12 cellular contexts compared by ENCODE assay signal in genomic region chr20:32368930-32369329, GRCh38. TPM values are rescaled to one million over a fixed set of nuclear protein-coding genes. Genes with fewer than 3 reads are reported as not detected.
DNase-seq lines count a peak whose midpoint lies in the region; ATAC-seq lines count a peak whose summit lies in the region.
"Had no signal": no experiment of that assay in that cellular context is flagged by ENCODE, and none has a peak within 500 bp of the region (broad histone marks: within the 10 kb centered on the region; RNA-seq: fewer than 3 reads in every experiment).

No MANE protein-coding gene starts in this region.

- H3K36me3 Mint-ChIP-seq in activated naive CD8-positive, alpha-beta T cell treated with anti-CD3 and anti-CD28 coated beads for 36 hours: peaks cover 18% of the 10 kb centered on the region
- no peaks in the 10 kb centered on the region for H3K36me3 Mint-ChIP-seq in naive B cell
- peaks cover 32% of the 10 kb centered on the region for H3K36me3 Mint-ChIP-seq in T-helper 2 cell treated with Interferon-gamma antibody and Interleukin-4, amounts not matched to agents 5 μg/mL and 100 μg/mL, for 36 hours (ENCODE audit: low read depth)

- H3K4me1 Mint-ChIP-seq in activated naive CD8-positive, alpha-beta T cell treated with anti-CD3 and anti-CD28 coated beads for 36 hours: peaks cover 46% of the 10 kb centered on the region
- H3K4me1 Mint-ChIP-seq in naive B cell: peaks cover 35 to 53% (median 48%) of the 10 kb centered on the region in 3 donors
- H3K4me1 Mint-ChIP-seq in T-helper 2 cell treated with Interferon-gamma antibody and Interleukin-4, amounts not matched to agents 5 μg/mL and 100 μg/mL, for 36 hours (ENCODE audit: low read depth): peaks cover 44% of the 10 kb centered on the region

- no peak overlapping the region for H3K4me3 Mint-ChIP-seq in activated naive CD8-positive, alpha-beta T cell treated with anti-CD3 and anti-CD28 coated beads for 36 hours
- H3K4me3 Mint-ChIP-seq in naive B cell: peak overlapping the region in 5 of 8 donors; percentile 10 to 76 (median 22)
- H3K4me3 Mint-ChIP-seq in T-helper 2 cell treated with Interferon-gamma antibody and Interleukin-4, amounts not matched to agents 5 μg/mL and 100 μg/mL, for 36 hours: no peak overlapping the region
- H3K4me3 Mint-ChIP-seq: activated naive CD8-positive, alpha-beta T cell treated with anti-CD3 and anti-CD28 coated beads, Interleukin-2, amount 10 ng/mL, durations not matched to agents 7 days and 5 days had no signal

- peak overlapping the region; percentile 31 for H3K27ac Mint-ChIP-seq in activated naive CD8-positive, alpha-beta T cell treated with anti-CD3 and anti-CD28 coated beads for 36 hours
- peak overlapping the region in 2 of 6 donors; percentile 26 to 27 for H3K27ac Mint-ChIP-seq in naive B cell
- H3K27ac Mint-ChIP-seq in T-helper 2 cell treated with Interferon-gamma antibody and Interleukin-4, amounts not matched to agents 5 μg/mL and 100 μg/mL, for 36 hours: no peak overlapping the region
- H3K27ac Mint-ChIP-seq: activated naive CD8-positive, alpha-beta T cell treated with anti-CD3 and anti-CD28 coated beads, Interleukin-2, amount 10 ng/mL, durations not matched to agents 7 days and 5 days had no signal

- no peaks in the 10 kb centered on the region for H3K9me3 Mint-ChIP-seq in activated naive CD8-positive, alpha-beta T cell treated with anti-CD3 and anti-CD28 coated beads for 36 hours
- H3K9me3 Mint-ChIP-seq in naive B cell: no peaks in the 10 kb centered on the region
- H3K9me3 Mint-ChIP-seq in T-helper 2 cell treated with Interferon-gamma antibody and Interleukin-4, amounts not matched to agents 5 μg/mL and 100 μg/mL, for 36 hours: no peaks in the 10 kb centered on the region
- H3K9me3 Mint-ChIP-seq: activated naive CD8-positive, alpha-beta T cell treated with anti-CD3 and anti-CD28 coated beads, Interleukin-2, amount 10 ng/mL, durations not matched to agents 7 days and 5 days had no signal

- ATAC-seq in HG03175 (IDR thresholded peaks at IDR 0.05; ENCODE audit: unreplicated experiment) (peak; percentile 43), naive B cell (ENCODE audit: low read depth in 2 of 2) (peak; percentile 72 to 82), HG03045 (IDR thresholded peaks at IDR 0.05; ENCODE audit: unreplicated experiment) (no peak), HG03520 (IDR thresholded peaks at IDR 0.05; ENCODE audit: unreplicated experiment) (no peak)
- ATAC-seq: HCT116 had no signal

- peak; percentile 40 for DNase-seq in ELR (ENCODE audit: low read depth)
- DNase-seq in activated naive CD8-positive, alpha-beta T cell treated with anti-CD3 and anti-CD28 coated beads for 36 hours: no peak
- peak; percentile 23 for DNase-seq in naive B cell
- DNase-seq in NCI-H2081 (lab: John Stamatoyannopoulos, UW): no peak
- no peak for DNase-seq in T-helper 2 cell treated with Interferon-gamma antibody and Interleukin-4, amounts not matched to agents 5 μg/mL and 100 μg/mL, for 36 hours (ENCODE audit: low spot score)
- DNase-seq: activated naive CD8-positive, alpha-beta T cell treated with anti-CD3 and anti-CD28 coated beads, Interleukin-2, amount 10 ng/mL, durations not matched to agents 7 days and 5 days; NCI-H187; pancreas had no signal

- H3K27me3 Mint-ChIP-seq in activated naive CD8-positive, alpha-beta T cell treated with anti-CD3 and anti-CD28 coated beads for 36 hours: no peaks in the 10 kb centered on the region
- H3K27me3 Mint-ChIP-seq in naive B cell: no peaks in the 10 kb centered on the region
- no peaks in the 10 kb centered on the region for H3K27me3 Mint-ChIP-seq in T-helper 2 cell treated with Interferon-gamma antibody and Interleukin-4, amounts not matched to agents 5 μg/mL and 100 μg/mL, for 36 hours (ENCODE audit: low read depth)
- H3K27me3 Mint-ChIP-seq: activated naive CD8-positive, alpha-beta T cell treated with anti-CD3 and anti-CD28 coated beads, Interleukin-2, amount 10 ng/mL, durations not matched to agents 7 days and 5 days had no signal

RNA-seq across cellular contexts. Expression of gene ASXL1, which starts 10.8 kb away (rescaled TPM):
- 100 to 1,000 TPM in 1 of 2 experiments, 10 to 100 TPM in 1; 97.5 to 100 TPM for total RNA-seq in activated naive CD8-positive, alpha-beta T cell treated with anti-CD3 and anti-CD28 coated beads for 36 hours
- polyA plus RNA-seq in naive B cell (ENCODE audit: low read depth in 6 of 6): 10 to 100 TPM in 4 of 6 donors, 1 to 10 TPM in 2; 9.4 to 22.6 (median 13.0) TPM

Comparison
In these comparisons a context has a peak if more than half of its experiments do, and no peak if none do; other contexts are left out.
1. DNase-seq: peak in ELR (single experiment) and naive B cell (single experiment); none in activated naive CD8-positive, alpha-beta T cell treated with anti-CD3 and anti-CD28 coated beads for 36 hours (single experiment), NCI-H2081 (0 of 2) and T-helper 2 cell treated with Interferon-gamma antibody and Interleukin-4, amounts not matched to agents 5 μg/mL and 100 μg/mL, for 36 hours (single experiment).
2. ATAC-seq: peak in HG03175 (single experiment) and naive B cell (2 of 2); none in HG03045 (single experiment) and HG03520 (single experiment).
3. H3K4me3 Mint-ChIP-seq: peak in naive B cell (5 of 8); none in activated naive CD8-positive, alpha-beta T cell treated with anti-CD3 and anti-CD28 coated beads for 36 hours (single experiment) and T-helper 2 cell treated with Interferon-gamma antibody and Interleukin-4, amounts not matched to agents 5 μg/mL and 100 μg/mL, for 36 hours (single experiment).